21 cellular contexts compared by ENCODE assay signal in genomic region chr1:78068681-78069283, GRCh38. TPM values are rescaled to one million over a fixed set of nuclear protein-coding genes. Genes with fewer than 3 reads are reported as not detected.
"Had no signal": no experiment of that assay in that cellular context is flagged by ENCODE, and none has a peak within 500 bp of the region (broad histone marks: within the 10 kb centered on the region; RNA-seq: fewer than 3 reads in every experiment).

No MANE protein-coding gene starts in this region.

- ATAC-seq: activated CD4-positive, alpha-beta T cell treated with anti-CD3 and anti-CD28 coated beads for 36 hours; stimulated activated naive CD8-positive, alpha-beta T cell treated with anti-CD3 and anti-CD28 coated beads, Interleukin-15, amount 100 ng/mL, for 72 hours; T-cell had no signal

- H3K4me1 ChIP-seq: colonic mucosa, thyroid gland, uterus had no signal

- H3K9me3 Mint-ChIP-seq: activated CD4-positive, alpha-beta memory T cell treated with anti-CD3 and anti-CD28 coated beads, Interleukin-2, amount 10 ng/mL, durations not matched to agents 7 days and 5 days; naive B cell; stimulated activated naive CD8-positive, alpha-beta T cell treated with anti-CD3 and anti-CD28 coated beads, Interleukin-15, amount 100 ng/mL, for 72 hours; T-cell had no signal

- H3K4me1 Mint-ChIP-seq: naive B cell; stimulated activated naive CD8-positive, alpha-beta T cell treated with anti-CD3 and anti-CD28 coated beads, Interleukin-15, amount 100 ng/mL, for 72 hours; T-cell had no signal

- H3K27ac Mint-ChIP-seq: activated CD4-positive, alpha-beta memory T cell treated with anti-CD3 and anti-CD28 coated beads, Interleukin-2, amount 10 ng/mL, durations not matched to agents 7 days and 5 days; activated CD4-positive, alpha-beta T cell treated with anti-CD3 and anti-CD28 coated beads for 36 hours; stimulated activated naive CD8-positive, alpha-beta T cell treated with anti-CD3 and anti-CD28 coated beads, Interleukin-15, amount 100 ng/mL, for 72 hours; T-cell had no signal

- H3K36me3 Mint-ChIP-seq: naive B cell, T-cell had no signal

- H3K27me3 ChIP-seq: cardiac muscle cell, colonic mucosa, thyroid gland, uterus had no signal

- FAIRE-seq: astrocyte, endothelial cell of umbilical vein, kidney had no signal

- H3K36me3 ChIP-seq: cardiac muscle cell, colonic mucosa, thyroid gland, uterus had no signal

- H3K27ac ChIP-seq: cardiac muscle cell, colonic mucosa, thyroid gland, uterus, VCaP had no signal

- H3K9me3 ChIP-seq: colonic mucosa, thyroid gland, uterus had no signal

- H3K4me3 ChIP-seq: cardiac muscle cell, colonic mucosa, lung, thyroid gland, uterus had no signal

- DNase-seq: activated CD4-positive, alpha-beta memory T cell treated with anti-CD3 and anti-CD28 coated beads, Interleukin-2, amount 10 ng/mL, durations not matched to agents 7 days and 5 days; activated CD4-positive, alpha-beta T cell treated with anti-CD3 and anti-CD28 coated beads for 36 hours; activated CD8-positive, alpha-beta memory T cell treated with anti-CD3 and anti-CD28 coated beads, Interleukin-2, amount 50 U/mL, for 4 hours; activated naive CD4-positive, alpha-beta T cell; colonic mucosa; foreskin melanocyte; kidney; midbrain; naive B cell; stimulated activated CD4-positive, alpha-beta T cell treated with anti-CD3 and anti-CD28 coated beads, Interleukin-15, amount 100 ng/mL, for 24 hours; stimulated activated CD4-positive, alpha-beta T cell treated with anti-CD3 and anti-CD28 coated beads, Interleukin-4, amount 100 ng/mL, for 24 hours; stimulated activated naive CD8-positive, alpha-beta T cell treated with anti-CD3 and anti-CD28 coated beads, Interleukin-15, amount 100 ng/mL, for 72 hours; T-cell; T1000; thyroid gland; uterus had no signal

- H3K4me3 Mint-ChIP-seq: activated CD4-positive, alpha-beta memory T cell treated with anti-CD3 and anti-CD28 coated beads, Interleukin-2, amount 10 ng/mL, durations not matched to agents 7 days and 5 days; activated CD4-positive, alpha-beta T cell treated with anti-CD3 and anti-CD28 coated beads for 36 hours; stimulated activated naive CD8-positive, alpha-beta T cell treated with anti-CD3 and anti-CD28 coated beads, Interleukin-15, amount 100 ng/mL, for 72 hours; T-cell had no signal

RNA-seq across cellular contexts. Expression of gene GIPC2, which starts 23.0 kb away (rescaled TPM):
- total RNA-seq: astrocyte had no signal
- polyA plus RNA-seq: cardiac muscle cell had no signal
